ENCODE assay signal across 2 cellular contexts in the genomic region with DNA sequence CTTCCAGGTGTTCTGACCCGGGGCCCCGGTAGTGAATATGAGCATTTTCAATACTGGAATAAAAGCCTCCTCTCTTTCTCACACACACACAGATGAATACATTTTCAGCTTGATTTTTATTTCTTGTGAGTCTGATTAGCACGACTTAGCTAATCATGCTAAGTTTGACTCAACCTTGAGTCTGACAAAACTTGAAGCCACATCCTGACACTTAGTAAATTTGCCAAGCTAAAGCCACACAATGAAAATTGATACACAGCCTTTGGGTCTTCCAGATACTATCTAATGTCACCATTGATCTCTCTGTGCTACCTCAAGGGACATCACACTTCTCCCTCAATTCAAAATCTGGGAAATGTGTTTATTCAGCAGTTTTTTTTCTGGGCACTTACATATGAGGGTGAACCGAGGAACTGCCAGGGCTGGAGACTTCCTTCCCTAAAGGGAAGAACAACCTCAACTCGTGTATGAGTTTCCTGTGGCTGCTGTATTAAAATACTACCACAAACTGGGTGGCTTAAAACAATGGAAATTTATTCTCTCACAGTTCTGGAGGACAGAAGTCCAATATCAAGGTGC.
TF ChIP-seq lines count a peak whose summit lies in the region.

No MANE protein-coding gene starts in this region.

TF ChIP-seq in A549, 52 proteins besides CTCF, POLR2A, EP300 and RAD21:
- TF ChIP-seq MAFK (IDR thresholded peaks at IDR 0.05; ENCODE audit: partially characterized antibody): peak; percentile 94
- no peak for TF ChIP-seq CBX2 (IDR thresholded peaks at IDR 0.05; ENCODE audit: borderline replicate concordance, low read depth)

TF ChIP-seq in HepG2, 621 proteins besides CTCF, POLR2A, EP300 and RAD21 (continued from another document):
- TF ChIP-seq ZC3H13 (CRISPR knock-in tag; IDR thresholded peaks at IDR 0.05) (no peak), MAFF (IDR thresholded peaks at IDR 0.05; ENCODE audit: low read depth, low read length) (peak; percentile 87), EEA1 (CRISPR knock-in tag; IDR thresholded peaks at IDR 0.05; ENCODE audit: borderline replicate concordance) (no peak), SKI (IDR thresholded peaks at IDR 0.05; ENCODE audit: partially characterized antibody) (no peak), KLF12 (CRISPR knock-in tag; IDR thresholded peaks at IDR 0.05; ENCODE audit: borderline replicate concordance) (no peak), SRY (CRISPR knock-in tag; IDR thresholded peaks at IDR 0.05) (no peak), ZNF441 (CRISPR knock-in tag; IDR thresholded peaks at IDR 0.05; ENCODE audit: borderline replicate concordance) (no peak), ZNF460 (CRISPR knock-in tag; IDR thresholded peaks at IDR 0.05; ENCODE audit: borderline replicate concordance) (no peak), ARNT2 (CRISPR knock-in tag; IDR thresholded peaks at IDR 0.05; ENCODE audit: low read depth) (no peak), ZNF30 (CRISPR knock-in tag; IDR thresholded peaks at IDR 0.05) (no peak), ZNF292 (CRISPR knock-in tag; IDR thresholded peaks at IDR 0.05; ENCODE audit: borderline replicate concordance, low read depth) (no peak), NFKBIZ (CRISPR knock-in tag; IDR thresholded peaks at IDR 0.05) (no peak), FLYWCH1 (CRISPR knock-in tag; IDR thresholded peaks at IDR 0.05) (no peak), MAFK (conservative IDR thresholded peaks at IDR 0.05 in 1 of 2, IDR thresholded peaks at IDR 0.05 in 1 of 2; ENCODE audit: low read length in 2 of 2) (peak; percentile 88 to 92)
- TF ChIP-seq, protein P1, sequence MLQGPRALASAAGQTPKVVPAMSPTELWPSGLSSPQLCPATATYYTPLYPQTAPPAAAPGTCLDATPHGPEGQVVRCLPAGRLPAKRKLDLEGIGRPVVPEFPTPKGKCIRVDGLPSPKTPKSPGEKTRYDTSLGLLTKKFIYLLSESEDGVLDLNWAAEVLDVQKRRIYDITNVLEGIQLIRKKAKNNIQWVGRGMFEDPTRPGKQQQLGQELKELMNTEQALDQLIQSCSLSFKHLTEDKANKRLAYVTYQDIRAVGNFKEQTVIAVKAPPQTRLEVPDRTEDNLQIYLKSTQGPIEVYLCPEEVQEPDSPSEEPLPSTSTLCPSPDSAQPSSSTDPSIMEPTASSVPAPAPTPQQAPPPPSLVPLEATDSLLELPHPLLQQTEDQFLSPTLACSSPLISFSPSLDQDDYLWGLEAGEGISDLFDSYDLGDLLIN (CRISPR knock-in tag; IDR thresholded peaks at IDR 0.05; ENCODE audit: borderline replicate concordance): no peak
- TF ChIP-seq, protein P2, sequence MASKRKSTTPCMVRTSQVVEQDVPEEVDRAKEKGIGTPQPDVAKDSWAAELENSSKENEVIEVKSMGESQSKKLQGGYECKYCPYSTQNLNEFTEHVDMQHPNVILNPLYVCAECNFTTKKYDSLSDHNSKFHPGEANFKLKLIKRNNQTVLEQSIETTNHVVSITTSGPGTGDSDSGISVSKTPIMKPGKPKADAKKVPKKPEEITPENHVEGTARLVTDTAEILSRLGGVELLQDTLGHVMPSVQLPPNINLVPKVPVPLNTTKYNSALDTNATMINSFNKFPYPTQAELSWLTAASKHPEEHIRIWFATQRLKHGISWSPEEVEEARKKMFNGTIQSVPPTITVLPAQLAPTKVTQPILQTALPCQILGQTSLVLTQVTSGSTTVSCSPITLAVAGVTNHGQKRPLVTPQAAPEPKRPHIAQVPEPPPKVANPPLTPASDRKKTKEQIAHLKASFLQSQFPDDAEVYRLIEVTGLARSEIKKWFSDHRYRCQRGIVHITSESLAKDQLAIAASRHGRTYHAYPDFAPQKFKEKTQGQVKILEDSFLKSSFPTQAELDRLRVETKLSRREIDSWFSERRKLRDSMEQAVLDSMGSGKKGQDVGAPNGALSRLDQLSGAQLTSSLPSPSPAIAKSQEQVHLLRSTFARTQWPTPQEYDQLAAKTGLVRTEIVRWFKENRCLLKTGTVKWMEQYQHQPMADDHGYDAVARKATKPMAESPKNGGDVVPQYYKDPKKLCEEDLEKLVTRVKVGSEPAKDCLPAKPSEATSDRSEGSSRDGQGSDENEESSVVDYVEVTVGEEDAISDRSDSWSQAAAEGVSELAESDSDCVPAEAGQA (IDR thresholded peaks at IDR 0.05; ENCODE audit: low read depth): no peak
- TF ChIP-seq, protein P2 (CRISPR knock-in tag; IDR thresholded peaks at IDR 0.05; ENCODE audit: borderline replicate concordance): no peak
- TF ChIP-seq, protein P3, sequence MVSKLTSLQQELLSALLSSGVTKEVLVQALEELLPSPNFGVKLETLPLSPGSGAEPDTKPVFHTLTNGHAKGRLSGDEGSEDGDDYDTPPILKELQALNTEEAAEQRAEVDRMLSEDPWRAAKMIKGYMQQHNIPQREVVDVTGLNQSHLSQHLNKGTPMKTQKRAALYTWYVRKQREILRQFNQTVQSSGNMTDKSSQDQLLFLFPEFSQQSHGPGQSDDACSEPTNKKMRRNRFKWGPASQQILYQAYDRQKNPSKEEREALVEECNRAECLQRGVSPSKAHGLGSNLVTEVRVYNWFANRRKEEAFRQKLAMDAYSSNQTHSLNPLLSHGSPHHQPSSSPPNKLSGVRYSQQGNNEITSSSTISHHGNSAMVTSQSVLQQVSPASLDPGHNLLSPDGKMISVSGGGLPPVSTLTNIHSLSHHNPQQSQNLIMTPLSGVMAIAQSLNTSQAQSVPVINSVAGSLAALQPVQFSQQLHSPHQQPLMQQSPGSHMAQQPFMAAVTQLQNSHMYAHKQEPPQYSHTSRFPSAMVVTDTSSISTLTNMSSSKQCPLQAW (CRISPR knock-in tag; IDR thresholded peaks at IDR 0.05): no peak
